ENCODE assay signal across 18 cellular contexts in genomic region chr5:177067491-177067890, GRCh38. TPM values are rescaled to one million over a fixed set of nuclear protein-coding genes. Genes with fewer than 3 reads are reported as not detected.
DNase-seq lines count a peak whose midpoint lies in the region; ATAC-seq and TF ChIP-seq lines count a peak whose summit lies in the region.
"Had no signal": no experiment of that assay in that cellular context is flagged by ENCODE, and none has a peak within 500 bp of the region (broad histone marks: within the 10 kb centered on the region; RNA-seq: fewer than 3 reads in every experiment).

No MANE protein-coding gene starts in this region.

- POLR2A ChIA-PET in activated B cell treated with CpG ODN at 0.5 μM for 24 hours (lab: Charles Lee) (no interaction called here), GM10248 (lab: Yijun Ruan, JAX) (no interaction called here)
- POLR2A ChIA-PET in activated CD8-positive, alpha-beta T cell treated with anti-CD3 and anti-CD28 coated beads, Interleukin-2, amount 10 ng/mL, durations not matched to agents 7 days and 5 days (lab: Charles Lee): no interaction called here

- CTCF ChIA-PET in activated B cell treated with CpG ODN at 0.5 μM for 24 hours (lab: Charles Lee): no interaction called here
- CTCF ChIA-PET in GM10248 (lab: Yijun Ruan, JAX): interaction anchor here (0.9 to 10.3 kb wide), 5 partner anchors 10 to 44 kb away, joined by 3 to 112 read pairs (median 4); partner anchors contain the start of gene FGFR4
- CTCF ChIA-PET in activated CD8-positive, alpha-beta T cell treated with anti-CD3 and anti-CD28 coated beads, Interleukin-2, amount 10 ng/mL, durations not matched to agents 7 days and 5 days (lab: Charles Lee): interaction anchor here (7.7 to 8.9 kb wide), 2 partner anchors 16 to 46 kb away, joined by 57 to 70 read pairs; partner anchors contain the start of gene FGFR4

- H3K27ac Mint-ChIP-seq in activated B cell treated with CpG ODN at 0.5 μM for 24 hours: peak overlapping the region; percentile 27
- H3K27ac Mint-ChIP-seq in activated CD8-positive, alpha-beta T cell treated with anti-CD3 and anti-CD28 coated beads, Interleukin-2, amount 10 ng/mL, durations not matched to agents 7 days and 5 days: no peak overlapping the region

- TF ChIP-seq CTCF in activated B cell treated with CpG ODN at 0.5 μM for 24 hours (IDR thresholded peaks at IDR 0.05) (no peak), GM10248 (IDR thresholded peaks at IDR 0.05; ENCODE audit: control extremely low read depth, extremely low read depth, low read depth, missing control alignments) (no peak)

- H3K9me3 Mint-ChIP-seq in activated B cell treated with CpG ODN at 0.5 μM for 24 hours: no peaks in the 10 kb centered on the region
- H3K9me3 Mint-ChIP-seq in activated CD8-positive, alpha-beta T cell treated with anti-CD3 and anti-CD28 coated beads, Interleukin-2, amount 10 ng/mL, durations not matched to agents 7 days and 5 days (ENCODE audit: insufficient read depth): no peaks in the 10 kb centered on the region
- H3K9me3 Mint-ChIP-seq: CD4-positive, alpha-beta memory T cell had no signal

- H3K36me3 Mint-ChIP-seq in activated B cell treated with CpG ODN at 0.5 μM for 24 hours (ENCODE audit: low read depth): peaks cover 32% of the 10 kb centered on the region
- peaks cover 14% of the 10 kb centered on the region for H3K36me3 Mint-ChIP-seq in activated CD8-positive, alpha-beta T cell treated with anti-CD3 and anti-CD28 coated beads, Interleukin-2, amount 10 ng/mL, durations not matched to agents 7 days and 5 days (ENCODE audit: low read depth)

- DNase-seq in AG08395 (ENCODE audit: low spot score) (peak; percentile 21), GM04503 (ENCODE audit: low read depth) (peak; percentile 13), activated B cell treated with CpG ODN at 0.5 μM for 24 hours (no peak), kidney tubule cell (ENCODE audit: low spot score) (peak; percentile 34), GM10248 (ENCODE audit: extremely low spot score) (no peak)
- no peak for DNase-seq in stimulated activated naive CD4-positive, alpha-beta T cell (lab: John Stamatoyannopoulos, UW)
- DNase-seq in activated CD8-positive, alpha-beta T cell treated with anti-CD3 and anti-CD28 coated beads, Interleukin-2, amount 10 ng/mL, durations not matched to agents 7 days and 5 days: no peak
- DNase-seq: CD4-positive, alpha-beta memory T cell; DMS53; NCI-H1417 treated with DMSO at 0.1 percent for 48 hours; NCI-H187 treated with DMSO at 0.1 percent for 48 hours; NCI-H2227 treated with DMSO at 0.1 percent for 48 hours; NCI-H510A treated with DMSO at 0.1 percent for 48 hours; NCI-H82; RPMI8226; SIG-M5 had no signal

- H3K4me3 Mint-ChIP-seq in activated B cell treated with CpG ODN at 0.5 μM for 24 hours: no peak overlapping the region
- no peak overlapping the region for H3K4me3 Mint-ChIP-seq in activated CD8-positive, alpha-beta T cell treated with anti-CD3 and anti-CD28 coated beads, Interleukin-2, amount 10 ng/mL, durations not matched to agents 7 days and 5 days
- H3K4me3 Mint-ChIP-seq: CD4-positive, alpha-beta memory T cell had no signal

- intact Hi-C loops in activated B cell treated with CpG ODN at 0.5 μM for 24 hours (cut with micrococcal nuclease): no loop called here

- no peaks in the 10 kb centered on the region for H3K27me3 Mint-ChIP-seq in activated B cell treated with CpG ODN at 0.5 μM for 24 hours
- H3K27me3 Mint-ChIP-seq in activated CD8-positive, alpha-beta T cell treated with anti-CD3 and anti-CD28 coated beads, Interleukin-2, amount 10 ng/mL, durations not matched to agents 7 days and 5 days (ENCODE audit: low read depth): no peaks in the 10 kb centered on the region
- H3K27me3 Mint-ChIP-seq: CD4-positive, alpha-beta memory T cell had no signal

- ATAC-seq in activated B cell treated with CpG ODN at 0.5 μM for 24 hours (ENCODE audit: low read depth) (no peak), GM21723 (IDR thresholded peaks at IDR 0.05; ENCODE audit: unreplicated experiment) (no peak)
- ATAC-seq in activated CD8-positive, alpha-beta T cell treated with anti-CD3 and anti-CD28 coated beads, Interleukin-2, amount 10 ng/mL, durations not matched to agents 7 days and 5 days: no peak
- ATAC-seq: SK-N-SH treated with all-trans-retinoic acid at 6 μM for 48 hours had no signal

- peaks cover 38% of the 10 kb centered on the region for H3K4me1 Mint-ChIP-seq in activated B cell treated with CpG ODN at 0.5 μM for 24 hours
- H3K4me1 Mint-ChIP-seq in activated CD8-positive, alpha-beta T cell treated with anti-CD3 and anti-CD28 coated beads, Interleukin-2, amount 10 ng/mL, durations not matched to agents 7 days and 5 days (ENCODE audit: low read depth): peaks cover 3% of the 10 kb centered on the region

RNA-seq across cellular contexts. Expression of gene FGFR4, which starts 19.2 kb away (rescaled TPM):
- 1.5 and 3.0 TPM in 2 replicates for total RNA-seq in activated B cell treated with CpG ODN at 0.5 μM for 24 hours
- 1 to 10 TPM in 1 of 2 experiments, under 1 TPM in 1; 0.53 to 1.9 TPM for total RNA-seq in activated CD8-positive, alpha-beta T cell treated with anti-CD3 and anti-CD28 coated beads, Interleukin-2, amount 10 ng/mL, durations not matched to agents 7 days and 5 days

RNA-seq across cellular contexts. Expression of gene ZNF346, which starts 45.0 kb away (rescaled TPM):
- total RNA-seq in activated B cell treated with CpG ODN at 0.5 μM for 24 hours: 28.0 and 31.4 TPM in 2 replicates
- 10 to 100 TPM; 25.1 to 29.8 TPM for total RNA-seq in activated CD8-positive, alpha-beta T cell treated with anti-CD3 and anti-CD28 coated beads, Interleukin-2, amount 10 ng/mL, durations not matched to agents 7 days and 5 days

Comparison
In these comparisons a context has a peak if more than half of its experiments do, and no peak if none do; other contexts are left out.
1. DNase-seq: peak in AG08395 (single experiment), GM04503 (single experiment) and kidney tubule cell (single experiment); none in activated B cell treated with CpG ODN at 0.5 μM for 24 hours (single experiment), GM10248 (single experiment), stimulated activated naive CD4-positive, alpha-beta T cell (0 of 6) and activated CD8-positive, alpha-beta T cell treated with anti-CD3 and anti-CD28 coated beads, Interleukin-2, amount 10 ng/mL, durations not matched to agents 7 days and 5 days (single experiment).